In genomic region chr12:122481861-122482260, GRCh38 we compare ENCODE assay signal across 16 cellular contexts. TPM values are rescaled to one million over a fixed set of nuclear protein-coding genes. Genes with fewer than 3 reads are reported as not detected.
DNase-seq lines count a peak whose midpoint lies in the region; FAIRE-seq and TF ChIP-seq lines count a peak whose summit lies in the region.
"Had no signal": no experiment of that assay in that cellular context is flagged by ENCODE, and none has a peak within 500 bp of the region (broad histone marks: within the 10 kb centered on the region; RNA-seq: fewer than 3 reads in every experiment).

No MANE protein-coding gene starts in this region.

- peaks cover 46% of the 10 kb centered on the region for H3K36me3 Mint-ChIP-seq in HFFc6 (ENCODE audit: low read depth)
- peaks cover 35% of the 10 kb centered on the region for H3K36me3 Mint-ChIP-seq in astrocyte (ENCODE audit: low read depth, unreplicated experiment)
- H3K36me3 Mint-ChIP-seq in MCF 10A (ENCODE audit: insufficient read depth, unreplicated experiment) = peaks cover 93% of the 10 kb centered on the region

- H3K9me3 Mint-ChIP-seq in HFFc6 (no peaks in the 10 kb centered on the region), astrocyte (ENCODE audit: unreplicated experiment) (no peaks in the 10 kb centered on the region), MCF 10A (ENCODE audit: unreplicated experiment) (no peaks in the 10 kb centered on the region)
- H3K9me3 Mint-ChIP-seq: CD4-positive, alpha-beta memory T cell; H9 had no signal

- H3K36me3 ChIP-seq in astrocyte (ENCODE audit: insufficient read depth, low read length) = peaks cover 60% of the 10 kb centered on the region
- peaks cover 25 to 50% of the 10 kb centered on the region in 2 donors for H3K36me3 ChIP-seq in kidney (ENCODE audit: control insufficient read depth in 1 of 2, insufficient read depth in 2 of 2, low read length in 2 of 2)

- no peak for TF ChIP-seq CTCF in HFFc6 (IDR thresholded peaks at IDR 0.05)
- no peak for TF ChIP-seq CTCF in astrocyte (IDR thresholded peaks at IDR 0.05; ENCODE audit: insufficient read depth, low read depth, low read length)
- TF ChIP-seq CTCF in MCF 10A (IDR thresholded peaks at IDR 0.05; ENCODE audit: unreplicated experiment) = no peak
- no peak for TF ChIP-seq CTCF in kidney (IDR thresholded peaks at IDR 0.05; ENCODE audit: borderline replicate concordance, extremely low read depth, insufficient read depth)

- peaks cover 3% of the 10 kb centered on the region for H3K79me2 ChIP-seq in astrocyte (ENCODE audit: insufficient read depth, low read length)

- peaks cover 2% of the 10 kb centered on the region for H3K27me3 Mint-ChIP-seq in HFFc6 (ENCODE audit: insufficient read depth)
- H3K27me3 Mint-ChIP-seq in astrocyte (ENCODE audit: low read depth, unreplicated experiment) = no peaks in the 10 kb centered on the region
- no peaks in the 10 kb centered on the region for H3K27me3 Mint-ChIP-seq in MCF 10A (ENCODE audit: insufficient read depth, unreplicated experiment)
- H3K27me3 Mint-ChIP-seq: CD4-positive, alpha-beta memory T cell had no signal

- H3K27me3 ChIP-seq in astrocyte (ENCODE audit: insufficient read depth, low read length) = no peaks in the 10 kb centered on the region

- H3K4me2 ChIP-seq in astrocyte (ENCODE audit: low read length) = no peak overlapping the region

- BruUV-seq in MCF 10A (replicated peaks; lab: Mats Ljungman, UMichigan) = no TSS peak

- intact Hi-C loops in MCF 10A (cut with micrococcal nuclease) = no loop called here
- intact Hi-C loops in kidney (cut with DNase I) = no loop called here

- DNase-seq in EL (peak; percentile 50), HFFc6 (no peak), astrocyte (ENCODE audit: low read depth) (peak; percentile 29), dedifferentiated amniotic fluid mesenchymal stem cell (ENCODE audit: extremely low spot score) (peak; percentile 55), mucosa of gallbladder (ENCODE audit: low spot score) (no peak), MCF 10A (ENCODE audit: unreplicated experiment) (no peak), kidney (no peak), RPMI8226 (no peak)
- DNase-seq: ACHN; CD4-positive, alpha-beta memory T cell; DMS153; DMS79; H9 had no signal

- H3K27ac Mint-ChIP-seq in HFFc6 (peak overlapping the region; percentile 10; the same call in 1 of the 2 replicates), astrocyte (ENCODE audit: unreplicated experiment) (no peak overlapping the region), MCF 10A (ENCODE audit: low read depth, unreplicated experiment) (no peak overlapping the region)
- H3K27ac Mint-ChIP-seq: CD14-positive monocyte, H9 had no signal

- H3K4me1 ChIP-seq in astrocyte (ENCODE audit: insufficient read depth, low read length) (no peaks in the 10 kb centered on the region), kidney (ENCODE audit: control insufficient read depth in 1 of 2, insufficient read depth in 1 of 2, low read depth in 1 of 2, low read length in 2 of 2) (no peaks in the 10 kb centered on the region)

- POLR2A ChIA-PET in MCF 10A (lab: Yijun Ruan, JAX) = no interaction called here

- peak overlapping the region; percentile 30 for H3K27ac ChIP-seq in astrocyte (ENCODE audit: low read depth, low read length)
- H3K27ac ChIP-seq in kidney (ENCODE audit: low read depth in 2 of 2, low read length in 2 of 2) = no peak overlapping the region

- no peak overlapping the region for H2AFZ ChIP-seq in astrocyte (ENCODE audit: low read depth, low read length)

- no peak overlapping the region for H3K4me3 ChIP-seq in astrocyte (ENCODE audit: insufficient read depth, low read depth, low read length)
- H3K4me3 ChIP-seq in kidney (ENCODE audit: low read length in 2 of 2) = no peak overlapping the region
- H3K4me3 ChIP-seq: GM12878 had no signal

- H3K4me1 Mint-ChIP-seq in HFFc6 (ENCODE audit: low read depth) (peaks cover 13% of the 10 kb centered on the region; the same call in 1 of the 2 replicates), astrocyte (ENCODE audit: low read depth, unreplicated experiment) (no peaks in the 10 kb centered on the region), MCF 10A (ENCODE audit: insufficient read depth, unreplicated experiment) (no peaks in the 10 kb centered on the region)
- H3K4me1 Mint-ChIP-seq: CD14-positive monocyte, H9 had no signal

- H3K9ac ChIP-seq in astrocyte (ENCODE audit: low read length) = no peak overlapping the region
- no peak overlapping the region for H3K9ac ChIP-seq in kidney (ENCODE audit: low read length in 2 of 2)

- CTCF ChIA-PET in MCF 10A (lab: Yijun Ruan, JAX) = interaction anchor here (0.7 kb wide), 1 partner anchor 8 kb away, joined by 3 read pairs; no protein-coding TSS in a partner anchor

- H3K9me3 ChIP-seq in astrocyte (ENCODE audit: insufficient read depth, low read depth, low read length) = no peaks in the 10 kb centered on the region
- H3K9me3 ChIP-seq in kidney (ENCODE audit: control insufficient read depth in 1 of 2, low read length in 2 of 2) = no peaks in the 10 kb centered on the region

- H4K20me1 ChIP-seq in astrocyte (ENCODE audit: insufficient read depth, low read length) = peaks cover 4% of the 10 kb centered on the region

- H3K4me3 Mint-ChIP-seq in HFFc6 = no peak overlapping the region
- no peak overlapping the region for H3K4me3 Mint-ChIP-seq in astrocyte (ENCODE audit: unreplicated experiment)
- H3K4me3 Mint-ChIP-seq in MCF 10A (ENCODE audit: unreplicated experiment) = no peak overlapping the region
- H3K4me3 Mint-ChIP-seq: CD14-positive monocyte; CD4-positive, alpha-beta memory T cell; H9 had no signal

- FAIRE-seq in astrocyte (lab: Jason Lieb, UNC) (no peak), kidney (lab: Jason Lieb, UNC) (no peak)
- FAIRE-seq: GM12878, H1 had no signal

RNA-seq across cellular contexts. Expression of gene ZCCHC8, which starts 18.9 kb away (rescaled TPM):
- 10 to 100 TPM in 5 of 6 experiments, 1 to 10 TPM in 1; 9.7 to 13.1 (median 11.4) TPM for total RNA-seq in HFFc6 (2021; fragmentation: NEBNext Ultra II Directional; extraction: Animal tissue kit (Norgen Biotek cat#: 25700))
- total RNA-seq in astrocyte = 23.8 and 25.3 TPM in 2 replicates
- total RNA-seq in mucosa of gallbladder = 19.0 TPM
- 33.4 and 41.8 TPM in 2 replicates for total RNA-seq in MCF 10A (2022)
- total RNA-seq in kidney = 25.8 TPM
- polyA plus RNA-seq in kidney (ENCODE audit: insufficient read depth, low read depth, low replicate concordance) = 10.9 TPM

RNA-seq across cellular contexts. Expression of gene RSRC2, which starts 44.9 kb away (rescaled TPM):
- total RNA-seq in HFFc6 (2021; fragmentation: NEBNext Ultra II Directional; extraction: Animal tissue kit (Norgen Biotek cat#: 25700)) = 10 to 100 TPM; 38.7 to 52.7 (median 44.2) TPM
- total RNA-seq in astrocyte (55.6 and 56.3 TPM in 2 replicates), mucosa of gallbladder (53.1 TPM), MCF 10A (2022) (74.9 and 93.4 TPM in 2 replicates), kidney (73.9 TPM)
- polyA plus RNA-seq in kidney (ENCODE audit: insufficient read depth, low read depth, low replicate concordance) = 39.4 TPM

RNA-seq across cellular contexts. Expression of gene KNTC1, which starts 45.2 kb away (rescaled TPM):
- total RNA-seq in HFFc6 (2021; fragmentation: NEBNext Ultra II Directional; extraction: Animal tissue kit (Norgen Biotek cat#: 25700)) = 10 to 100 TPM; 11.7 to 25.0 (median 19.6) TPM
- 8.6 and 10.6 TPM in 2 replicates for total RNA-seq in astrocyte
- 7.2 TPM for total RNA-seq in mucosa of gallbladder
- total RNA-seq in MCF 10A (2022) = 18.0 and 26.1 TPM in 2 replicates
- total RNA-seq in kidney = 12.6 TPM
- polyA plus RNA-seq in kidney (ENCODE audit: insufficient read depth, low read depth, low replicate concordance) = 4.3 TPM

RNA-seq across cellular contexts. Expression of gene CLIP1, which starts 59.4 kb away (rescaled TPM):
- total RNA-seq in HFFc6 (2021; fragmentation: NEBNext Ultra II Directional; extraction: Animal tissue kit (Norgen Biotek cat#: 25700)) = 10 to 100 TPM; 62.5 to 71.9 (median 69.1) TPM
- total RNA-seq in astrocyte (59.4 and 70.0 TPM in 2 replicates), mucosa of gallbladder (71.6 TPM), MCF 10A (2022) (92.6 and 115 TPM in 2 replicates), kidney (85.3 TPM)
- polyA plus RNA-seq in kidney (ENCODE audit: insufficient read depth, low read depth, low replicate concordance) = 14.5 TPM

Comparison
In these comparisons a context has a peak if more than half of its experiments do, and no peak if none do; other contexts are left out.
1. DNase-seq: peak in EL (single experiment), astrocyte (single experiment) and dedifferentiated amniotic fluid mesenchymal stem cell (single experiment); none in HFFc6 (single experiment), mucosa of gallbladder (single experiment), MCF 10A (single experiment), kidney (single experiment) and RPMI8226 (single experiment).